Comparison of ENCODE assay signal across 19 cellular contexts in genomic region chr2:83536489-83537020, GRCh38.
"Had no signal": no experiment of that assay in that cellular context is flagged by ENCODE, and none has a peak within 500 bp of the region (broad histone marks: within the 10 kb centered on the region; RNA-seq: fewer than 3 reads in every experiment).

No MANE protein-coding gene starts in this region.

- H3K9me3 Mint-ChIP-seq: activated CD4-positive, alpha-beta memory T cell treated with anti-CD3 and anti-CD28 coated beads for 36 hours; dendritic cell treated with granulocyte-macrophage colony-stimulating factor and Interleukin-4, amounts not matched to agents 40 ng/mL and 50 ng/mL, for 4 days had no signal

- H3K27me3 ChIP-seq: esophagus muscularis mucosa, stomach had no signal

- H3K36me3 Mint-ChIP-seq: activated CD4-positive, alpha-beta memory T cell treated with anti-CD3 and anti-CD28 coated beads for 36 hours; natural killer cell; stimulated activated effector memory CD8-positive, alpha-beta T cell treated with anti-CD3 and anti-CD28 coated beads, Interleukin-12 subunit alpha, Interleukin-12 subunit beta, amount 100 ng/mL, for 72 hours had no signal

- H3K4me3 ChIP-seq: esophagus muscularis mucosa, stomach had no signal

- ATAC-seq: activated CD4-positive, alpha-beta T cell treated with anti-CD3 and anti-CD28 coated beads for 36 hours; activated T-helper 17 cell treated with anti-CD3 and anti-CD28 coated beads, Interleukin-2, amount 50 U/mL, for 72 hours; left cardiac atrium; natural killer cell; sciatic nerve; stimulated activated effector memory CD8-positive, alpha-beta T cell treated with anti-CD3 and anti-CD28 coated beads, Interleukin-12 subunit alpha, Interleukin-12 subunit beta, amount 100 ng/mL, for 72 hours had no signal

- H3K4me1 ChIP-seq: esophagus muscularis mucosa, parathyroid adenoma, stomach had no signal

- H3K4me3 Mint-ChIP-seq: activated CD4-positive, alpha-beta memory T cell treated with anti-CD3 and anti-CD28 coated beads for 36 hours; activated CD4-positive, alpha-beta T cell treated with anti-CD3 and anti-CD28 coated beads for 36 hours; activated T-helper 17 cell treated with anti-CD3 and anti-CD28 coated beads, Interleukin-2, amount 50 U/mL, for 72 hours; dendritic cell treated with granulocyte-macrophage colony-stimulating factor and Interleukin-4, amounts not matched to agents 40 ng/mL and 50 ng/mL, for 4 days; natural killer cell; stimulated activated effector memory CD8-positive, alpha-beta T cell treated with anti-CD3 and anti-CD28 coated beads, Interleukin-12 subunit alpha, Interleukin-12 subunit beta, amount 100 ng/mL, for 72 hours; T-helper 2 cell treated with Interferon-gamma antibody and Interleukin-4, amounts not matched to agents 5 μg/mL and 100 μg/mL, for 36 hours had no signal

- H3K9ac ChIP-seq: parathyroid adenoma had no signal

- DNase-seq: activated CD4-positive, alpha-beta memory T cell treated with anti-CD3 and anti-CD28 coated beads for 36 hours; activated CD4-positive, alpha-beta T cell treated with anti-CD3 and anti-CD28 coated beads for 36 hours; activated naive CD4-positive, alpha-beta T cell treated with Interleukin-2 at 50 U/mL for 16 hours; activated T-cell treated with anti-CD3 and anti-CD28 coated beads, Interleukin-2, amount 50 U/mL, for 1 hour; anterior cingulate cortex; effector CD8-positive, alpha-beta T cell; left cardiac atrium; mesendoderm; natural killer cell; stimulated activated CD4-positive, alpha-beta T cell treated with anti-CD3 and anti-CD28 coated beads, Interleukin-4, amount 100 ng/mL, for 24 hours; stomach; trophoblast cell had no signal

- H3K27me3 Mint-ChIP-seq: activated CD4-positive, alpha-beta memory T cell treated with anti-CD3 and anti-CD28 coated beads for 36 hours; activated CD4-positive, alpha-beta T cell treated with anti-CD3 and anti-CD28 coated beads for 36 hours; activated T-helper 17 cell treated with anti-CD3 and anti-CD28 coated beads, Interleukin-2, amount 50 U/mL, for 72 hours; dendritic cell treated with granulocyte-macrophage colony-stimulating factor and Interleukin-4, amounts not matched to agents 40 ng/mL and 50 ng/mL, for 4 days had no signal

- H3K36me3 ChIP-seq: esophagus muscularis mucosa, stomach had no signal

- H3K27ac ChIP-seq: esophagus muscularis mucosa, parathyroid adenoma, stomach had no signal

- H3K9me3 ChIP-seq: esophagus muscularis mucosa, stomach had no signal

- H3K79me2 ChIP-seq: parathyroid adenoma had no signal

- H2AFZ ChIP-seq: parathyroid adenoma had no signal

- H3K27ac Mint-ChIP-seq: activated CD4-positive, alpha-beta memory T cell treated with anti-CD3 and anti-CD28 coated beads for 36 hours; activated CD4-positive, alpha-beta T cell treated with anti-CD3 and anti-CD28 coated beads for 36 hours; activated T-helper 17 cell treated with anti-CD3 and anti-CD28 coated beads, Interleukin-2, amount 50 U/mL, for 72 hours; dendritic cell treated with granulocyte-macrophage colony-stimulating factor and Interleukin-4, amounts not matched to agents 40 ng/mL and 50 ng/mL, for 4 days; natural killer cell; stimulated activated effector memory CD8-positive, alpha-beta T cell treated with anti-CD3 and anti-CD28 coated beads, Interleukin-12 subunit alpha, Interleukin-12 subunit beta, amount 100 ng/mL, for 72 hours; T-helper 2 cell treated with Interferon-gamma antibody and Interleukin-4, amounts not matched to agents 5 μg/mL and 100 μg/mL, for 36 hours had no signal

- H3K4me1 Mint-ChIP-seq: activated CD4-positive, alpha-beta T cell treated with anti-CD3 and anti-CD28 coated beads for 36 hours; activated T-helper 17 cell treated with anti-CD3 and anti-CD28 coated beads, Interleukin-2, amount 50 U/mL, for 72 hours; natural killer cell; stimulated activated effector memory CD8-positive, alpha-beta T cell treated with anti-CD3 and anti-CD28 coated beads, Interleukin-12 subunit alpha, Interleukin-12 subunit beta, amount 100 ng/mL, for 72 hours had no signal
